In genomic region chr10:3332732-3333131, GRCh38 we compare ENCODE assay signal across 2 cellular contexts.
TF ChIP-seq lines count a peak whose summit lies in the region.

No MANE protein-coding gene starts in this region.

TF ChIP-seq in GM23338, 12 proteins besides CTCF, POLR2A, EP300 and RAD21:
- TF ChIP-seq POLR2AphosphoS5 (IDR thresholded peaks at IDR 0.05; ENCODE audit: low read depth) (no peak), CREB1 (CRISPR knock-in tag; IDR thresholded peaks at IDR 0.05; ENCODE audit: low read depth) (no peak), ZNF462 (CRISPR knock-in tag; IDR thresholded peaks at IDR 0.05) (no peak), ZNF114 (CRISPR knock-in tag; IDR thresholded peaks at IDR 0.05) (no peak), JUNB (IDR thresholded peaks at IDR 0.05; ENCODE audit: unreplicated experiment) (no peak), REST (IDR thresholded peaks at IDR 0.05; ENCODE audit: unreplicated experiment) (no peak), EZH2 (IDR thresholded peaks at IDR 0.05; ENCODE audit: low read depth, unreplicated experiment) (no peak), ETS1 (IDR thresholded peaks at IDR 0.05) (no peak), NANOG (IDR thresholded peaks at IDR 0.05; ENCODE audit: borderline replicate concordance) (no peak), ZNF331 (CRISPR knock-in tag; IDR thresholded peaks at IDR 0.05; ENCODE audit: low read depth) (no peak)
TF ChIP-seq in GM23338: peak in this region for 0.

TF ChIP-seq in IMR-90, 13 proteins besides CTCF, POLR2A, EP300 and RAD21:
- TF ChIP-seq SMC3 (IDR thresholded peaks at IDR 0.05; ENCODE audit: low read depth, low read length) (no peak), MAFK (IDR thresholded peaks at IDR 0.05; ENCODE audit: low read depth, low read length) (no peak), MAZ (IDR thresholded peaks at IDR 0.05; ENCODE audit: borderline replicate concordance, low read depth, low read length) (no peak)
